11 cellular contexts compared by ENCODE assay signal in genomic region chr12:52925717-52926595, GRCh38. TPM values are rescaled to one million over a fixed set of nuclear protein-coding genes. Genes with fewer than 3 reads are reported as not detected.
DNase-seq lines count a peak whose midpoint lies in the region; ATAC-seq and TF ChIP-seq lines count a peak whose summit lies in the region.
"Had no signal": no experiment of that assay in that cellular context is flagged by ENCODE, and none has a peak within 500 bp of the region (broad histone marks: within the 10 kb centered on the region; RNA-seq: fewer than 3 reads in every experiment).

No MANE protein-coding gene starts in this region.

- H3K27ac ChIP-seq in endodermal cell (ENCODE audit: low read depth, low read length) (peak overlapping the region; percentile 58), trophoblast cell (ENCODE audit: low read depth, low read length) (peak overlapping the region; percentile 94)
- H3K27ac ChIP-seq: neutrophil had no signal

- no peak for TF ChIP-seq CTCF in endodermal cell (conservative IDR thresholded peaks at IDR 0.05)

- DNase-seq in HPDE6-E6E7 (ENCODE audit: extremely low spot score) (peak; percentile 37), NCI-H526 (lab: John Stamatoyannopoulos, UW) (peak; percentile 90 to 91), endodermal cell (peak; percentile 75), trophoblast cell (peak; percentile 57 to 78), G401 (ENCODE audit: low spot score) (no peak), middle frontal gyrus (ENCODE audit: extremely low spot score, low spot score) (no peak)
- no peak for DNase-seq in stimulated activated CD4-positive, alpha-beta T cell treated with anti-CD3 and anti-CD28 coated beads, Interleukin-4, amount 100 ng/mL, for 24 hours
- DNase-seq: GOT3 had no signal

- peak overlapping the region; percentile 78 for H3K4ac ChIP-seq in trophoblast cell (ENCODE audit: low read depth, low read length)

- peak overlapping the region; percentile 56 for H3K18ac ChIP-seq in trophoblast cell (ENCODE audit: low read length)

- 66 to 67% methylated on average over 3 to 7 of the region's 7 CpGs for WGBS in endodermal cell (ENCODE audit: insufficient coverage in 1 of 2, insufficient read length in 1 of 2), 2 experiments
- no CpG with 5 or more reads among the region's 7 CpGs for WGBS in trophoblast cell (ENCODE audit: extremely low coverage, insufficient coverage, insufficient read length)

- H3K79me2 ChIP-seq in trophoblast cell (ENCODE audit: control insufficient read depth, insufficient read depth, low read length, poor library complexity), result peaks cover 11% of the 10 kb centered on the region

- peak overlapping the region; percentile 70 for H3K9ac ChIP-seq in endodermal cell (ENCODE audit: extremely low read depth, low read length, poor library complexity, severe bottlenecking)
- H3K9ac ChIP-seq in trophoblast cell (ENCODE audit: low read length), result no peak overlapping the region

- H3K4me1 ChIP-seq in endodermal cell (ENCODE audit: control insufficient read depth, insufficient read depth, low read length) (peaks cover 40% of the 10 kb centered on the region), trophoblast cell (ENCODE audit: control insufficient read depth in 1 of 2, insufficient read depth in 2 of 2, low read length in 2 of 2) (peaks cover 39 to 56% of the 10 kb centered on the region in 2 experiments)

- ATAC-seq in HG02870 (IDR thresholded peaks at IDR 0.05; ENCODE audit: unreplicated experiment), result no peak

- peak overlapping the region; percentile 88 for H2AK5ac ChIP-seq in trophoblast cell (ENCODE audit: low read length)

- no peak overlapping the region for H2AFZ ChIP-seq in trophoblast cell (ENCODE audit: insufficient read depth, low read length, poor library complexity)

- peak overlapping the region; percentile 19 for H3K4me2 ChIP-seq in trophoblast cell (ENCODE audit: low read length)

- peak overlapping the region; percentile 53 for H3K4me3 ChIP-seq in endodermal cell (ENCODE audit: low read length)
- H3K4me3 ChIP-seq in trophoblast cell (ENCODE audit: low read depth, low read length), result no peak overlapping the region

- H3K9me3 ChIP-seq in endodermal cell (ENCODE audit: control insufficient read depth, low read length), result no peaks in the 10 kb centered on the region
- no peaks in the 10 kb centered on the region for H3K9me3 ChIP-seq in trophoblast cell (ENCODE audit: insufficient read depth, low read depth, low read length)
- H3K9me3 ChIP-seq: neutrophil had no signal

- H3K27ac Mint-ChIP-seq in endodermal cell, result peak overlapping the region; percentile 91

- H3K4me3 Mint-ChIP-seq in endodermal cell, result no peak overlapping the region

- H3K27me3 Mint-ChIP-seq in endodermal cell (ENCODE audit: insufficient read depth), result no peaks in the 10 kb centered on the region

- no peak overlapping the region for H3K23ac ChIP-seq in trophoblast cell (ENCODE audit: low read length)

- peak overlapping the region; percentile 59 for H3K14ac ChIP-seq in trophoblast cell (ENCODE audit: low read length)

- H3K36me3 ChIP-seq in endodermal cell (ENCODE audit: control insufficient read depth, insufficient read depth, low read length), result no peaks in the 10 kb centered on the region
- H3K36me3 ChIP-seq in trophoblast cell (ENCODE audit: control insufficient read depth in 1 of 2, insufficient read depth in 2 of 2, low read length in 2 of 2), result no peaks in the 10 kb centered on the region
- H3K36me3 ChIP-seq: neutrophil had no signal

- peaks cover 64% of the 10 kb centered on the region for H3K79me1 ChIP-seq in trophoblast cell (ENCODE audit: low read length)

- peak overlapping the region; percentile 97 for H2BK5ac ChIP-seq in trophoblast cell (ENCODE audit: low read depth, low read length, poor library complexity)

- peaks cover 61% of the 10 kb centered on the region for H3K4me1 Mint-ChIP-seq in endodermal cell

- H2BK120ac ChIP-seq in trophoblast cell (ENCODE audit: insufficient read depth, low read length, poor library complexity), result peak overlapping the region; percentile 95

- H3K36me3 Mint-ChIP-seq in endodermal cell (ENCODE audit: low read depth), result no peaks in the 10 kb centered on the region

- peak overlapping the region; percentile 94 for H2BK12ac ChIP-seq in trophoblast cell (ENCODE audit: low read length)

- peak overlapping the region; percentile 95 for H4K91ac ChIP-seq in trophoblast cell (ENCODE audit: low read depth, low read length)

- H3K27me3 ChIP-seq in endodermal cell (ENCODE audit: control insufficient read depth, insufficient read depth, low read length, poor library complexity, severe bottlenecking) (no peaks in the 10 kb centered on the region), trophoblast cell (ENCODE audit: insufficient read depth, low read length) (no peaks in the 10 kb centered on the region)
- H3K27me3 ChIP-seq: neutrophil had no signal

- in situ Hi-C loops in G401 (cut with HindIII; ENCODE audit: low sequenced_read_pairs), result no loop called here

- H4K8ac ChIP-seq in trophoblast cell (ENCODE audit: low read depth, low read length), result peak overlapping the region; percentile 66

- no peaks in the 10 kb centered on the region for H3K9me3 Mint-ChIP-seq in endodermal cell

- H4K12ac ChIP-seq in trophoblast cell (ENCODE audit: low read depth, low read length), result no peak overlapping the region

RNA-seq across cellular contexts. Expression of gene KRT8, which starts 21.1 kb away (rescaled TPM):
- total RNA-seq in endodermal cell, result 1,000 to 10,000 TPM; 1,663 to 1,920 TPM
- 445 TPM for polyA plus RNA-seq in endodermal cell (2013, experiment 1 of 2)
- 561 TPM for polyA plus RNA-seq in endodermal cell (2013, experiment 2 of 2)
- polyA plus RNA-seq in trophoblast cell (2013), result 5,322 and 5,443 TPM in 2 replicates
- 3,912 and 3,929 TPM in 2 replicates for total RNA-seq in G401 (2014; rRNA removed; shearing (Covaris generic))
- total RNA-seq: LHCN-M2 had no signal

RNA-seq across cellular contexts. Expression of gene KRT18, which starts 23.0 kb away (rescaled TPM):
- 1,000 to 10,000 TPM in 1 of 2 donors, 100 to 1,000 TPM in 1; 858 to 1,019 TPM for total RNA-seq in endodermal cell
- 283 TPM for polyA plus RNA-seq in endodermal cell (2013, experiment 1 of 2)
- 352 TPM for polyA plus RNA-seq in endodermal cell (2013, experiment 2 of 2)
- polyA plus RNA-seq in trophoblast cell (2013), result 4,184 and 4,236 TPM in 2 replicates
- 843 and 873 TPM in 2 replicates for total RNA-seq in G401 (2014; rRNA removed; shearing (Covaris generic))

Comparison
In these comparisons a context has a peak if more than half of its experiments do, and no peak if none do; other contexts are left out.
1. DNase-seq: peak in HPDE6-E6E7 (single experiment), NCI-H526 (2 of 2), endodermal cell (single experiment) and trophoblast cell (2 of 2); none in stimulated activated CD4-positive, alpha-beta T cell treated with anti-CD3 and anti-CD28 coated beads, Interleukin-4, amount 100 ng/mL, for 24 hours (single experiment), G401 (single experiment) and middle frontal gyrus (single experiment).